ENCODE assay signal across 8 cellular contexts in genomic region chr11:59668950-59669610, GRCh38. TPM values are rescaled to one million over a fixed set of nuclear protein-coding genes. Genes with fewer than 3 reads are reported as not detected.
DNase-seq lines count a peak whose midpoint lies in the region; ATAC-seq and TF ChIP-seq lines count a peak whose summit lies in the region.

Gene PATL1 (minus strand): TSS chr11:59669037. CDS start chr11:59668895, 142 bp downstream.

- peak; percentile 92 for ATAC-seq in GM21825 (IDR thresholded peaks at IDR 0.05; ENCODE audit: unreplicated experiment)

- peaks cover 40% of the 10 kb centered on the region for H3K4me1 ChIP-seq in Karpas-422 (ENCODE audit: low read length)
- H3K4me1 ChIP-seq in esophagus squamous epithelium: peaks cover 13 to 35% (median 22%) of the 10 kb centered on the region in 3 donors

- H3K4me3 ChIP-seq in Karpas-422 (ENCODE audit: low read length): peak within 1 kb of the TSS; percentile 96
- H3K4me3 ChIP-seq in esophagus squamous epithelium: peak within 1 kb of the TSS; percentile 91 to 98 (median 94)

- peak within 1 kb of the TSS; percentile 99 for H3K9ac ChIP-seq in Karpas-422 (ENCODE audit: low read length)

- peak within 1 kb of the TSS; percentile 100 for H3K4me2 ChIP-seq in Karpas-422 (ENCODE audit: low read depth, low read length, poor library complexity, severe bottlenecking)

- H3K27ac ChIP-seq in Karpas-422 (ENCODE audit: low read length) (peak within 1 kb of the TSS; percentile 59), esophagus squamous epithelium (peak within 1 kb of the TSS; percentile 97 to 99 (median 98))

- DNase-seq in DMS79 treated with DMSO at 0.1 percent for 48 hours (lab: John Stamatoyannopoulos, UW): peak; percentile 97
- DNase-seq in Karpas-422: peak; percentile 98
- peak; percentile 99 for DNase-seq in RKO (ENCODE audit: low spot score)
- peak; percentile 99 for DNase-seq in activated T-helper 1 cell treated with Interleukin-2 at 50 U/mL for 16 hours (ENCODE audit: low read depth)
- DNase-seq in esophagus squamous epithelium (lab: John Stamatoyannopoulos, UW): peak; percentile 90
- peak; percentile 99 for DNase-seq in myocyte (ENCODE audit: low read depth)
- peak; percentile 96 to 98 for DNase-seq in stimulated activated CD8-positive, alpha-beta memory T cell treated with anti-CD3 and anti-CD28 coated beads, Interleukin-7, amount 100 ng/mL, for 48 hours (ENCODE audit: extremely low read depth in 1 of 2, low read depth in 1 of 2)

- TF ChIP-seq CTCF in esophagus squamous epithelium (IDR thresholded peaks at IDR 0.05): no peak

- no peaks in the 10 kb centered on the region for H3K9me3 ChIP-seq in Karpas-422 (ENCODE audit: low read length)
- H3K9me3 ChIP-seq in esophagus squamous epithelium: no peaks in the 10 kb centered on the region

- H3K27me3 ChIP-seq in Karpas-422 (ENCODE audit: low read length): no peaks in the 10 kb centered on the region
- no peaks in the 10 kb centered on the region for H3K27me3 ChIP-seq in esophagus squamous epithelium

- 0% methylated on average over 4 of the region's 68 CpGs; no CpG with 5 or more reads in 1 of the 2 donors for WGBS in esophagus squamous epithelium, 2 donors

- H4K20me1 ChIP-seq in Karpas-422 (ENCODE audit: insufficient read depth, low read depth, low read length): peaks cover 10% of the 10 kb centered on the region; the same call in 1 of the 2 replicates

- peak in 3 of 4 donors; percentile 62 to 90 (median 79) for TF ChIP-seq POLR2A in esophagus squamous epithelium (IDR thresholded peaks at IDR 0.05)

- H3K79me2 ChIP-seq in Karpas-422 (ENCODE audit: low read length): peaks cover 44% of the 10 kb centered on the region

- intact Hi-C loops in esophagus squamous epithelium (cut with DNase I): loop anchor here (5.0 kb wide), 1 partner anchor 57 kb away; no protein-coding TSS in a partner anchor

- H3K36me3 ChIP-seq in Karpas-422 (ENCODE audit: insufficient read depth, low read length) (peaks cover 21% of the 10 kb centered on the region), esophagus squamous epithelium (peaks cover 4 to 27% (median 14%) of the 10 kb centered on the region in 3 donors)

- H2AFZ ChIP-seq in Karpas-422 (ENCODE audit: low read length): peak within 1 kb of the TSS; percentile 90

- no peaks in the 10 kb centered on the region for H3K9me2 ChIP-seq in Karpas-422 (replicated peaks; ENCODE audit: insufficient read depth, low read length)

RNA-seq across cellular contexts. Expression of gene PATL1, which starts in this region (rescaled TPM):
- total RNA-seq in Karpas-422 (2014; rRNA removed; shearing (Covaris generic); ENCODE audit: low replicate concordance): 14.2 and 31.9 TPM in 2 replicates
- total RNA-seq in esophagus squamous epithelium (10 to 100 TPM; 11.2 to 17.9 (median 15.3) TPM), myocyte (18.2 and 18.3 TPM in 2 replicates)
- polyA plus RNA-seq in myocyte (2012): 28.4 TPM

Comparison
In these comparisons a context has a peak if more than half of its experiments do, and no peak if none do; other contexts are left out.
1. Peak in every context shown above with its lines: DNase-seq, ATAC-seq, H3K4me3 ChIP-seq and H3K27ac ChIP-seq.